ENCODE assay signal across 20 cellular contexts in the genomic region with DNA sequence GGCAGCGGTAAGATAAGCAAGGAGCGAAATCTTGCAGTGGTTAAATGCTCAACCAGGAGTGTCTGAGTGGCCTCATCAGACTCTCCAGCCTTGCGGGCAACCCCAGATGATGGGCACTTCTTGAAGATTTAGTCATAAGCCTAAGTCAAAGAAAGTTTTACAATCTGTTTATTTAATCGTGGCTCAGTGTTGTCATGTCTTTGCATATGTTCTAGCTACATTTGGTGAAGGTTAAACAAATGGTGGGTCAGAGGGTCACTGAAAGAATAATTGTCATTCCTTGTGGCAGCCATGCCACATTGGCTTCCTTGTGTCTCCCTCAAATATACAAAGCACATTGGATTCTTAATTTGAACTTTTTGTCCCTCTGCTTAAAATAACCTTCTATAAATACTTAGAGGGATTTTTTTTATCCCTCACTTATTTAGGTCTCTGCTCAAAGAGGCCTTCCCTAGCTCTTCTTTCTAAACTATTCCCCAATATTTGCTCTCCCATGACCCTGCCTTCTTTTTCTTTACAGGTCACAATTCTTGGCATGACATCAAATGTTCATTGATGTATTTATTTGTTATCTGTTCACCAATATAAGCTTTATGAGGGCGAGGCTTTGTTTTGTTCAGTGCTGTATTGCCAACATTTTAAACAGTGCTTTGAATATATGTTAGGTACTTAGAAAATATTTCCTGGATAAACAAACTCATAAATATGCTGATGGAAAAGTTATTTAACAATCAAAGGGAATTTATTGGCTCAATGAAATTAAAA.
"Had no signal": no experiment of that assay in that cellular context is flagged by ENCODE, and none has a peak within 500 bp of the region (broad histone marks: within the 10 kb centered on the region; RNA-seq: fewer than 3 reads in every experiment).

No MANE protein-coding gene starts in this region.

- H3K4me3 ChIP-seq: SJCRH30 had no signal

- H3K27me3 ChIP-seq: SJCRH30 had no signal

- H3K27ac ChIP-seq: SJCRH30 had no signal

- DNase-seq: IMR-90, Karpas-422, KG1, MV-4-11, NCI-H1048, NCI-H1105, NCI-H1417, NCI-H1436 treated with DMSO at 0.1 percent for 48 hours, NCI-H1694, NCI-H187 treated with DMSO at 0.1 percent for 48 hours, NCI-H2029 treated with DMSO at 0.1 percent for 48 hours, NCI-H2171 treated with DMSO at 0.1 percent for 48 hours, NCI-H345, NCI-H446 treated with DMSO at 0.1 percent for 48 hours, NCI-H510A treated with DMSO at 0.1 percent for 48 hours, NCI-H526, NCI-H774, SHP77 treated with DMSO at 0.1 percent for 48 hours, SJCRH30, T-helper 1 cell had no signal

- H3K36me3 ChIP-seq: SJCRH30 had no signal

- H3K9me3 ChIP-seq: SJCRH30 had no signal

- H3K4me1 ChIP-seq: SJCRH30 had no signal
